1 cellular context compared by ENCODE assay signal in the genomic region with DNA sequence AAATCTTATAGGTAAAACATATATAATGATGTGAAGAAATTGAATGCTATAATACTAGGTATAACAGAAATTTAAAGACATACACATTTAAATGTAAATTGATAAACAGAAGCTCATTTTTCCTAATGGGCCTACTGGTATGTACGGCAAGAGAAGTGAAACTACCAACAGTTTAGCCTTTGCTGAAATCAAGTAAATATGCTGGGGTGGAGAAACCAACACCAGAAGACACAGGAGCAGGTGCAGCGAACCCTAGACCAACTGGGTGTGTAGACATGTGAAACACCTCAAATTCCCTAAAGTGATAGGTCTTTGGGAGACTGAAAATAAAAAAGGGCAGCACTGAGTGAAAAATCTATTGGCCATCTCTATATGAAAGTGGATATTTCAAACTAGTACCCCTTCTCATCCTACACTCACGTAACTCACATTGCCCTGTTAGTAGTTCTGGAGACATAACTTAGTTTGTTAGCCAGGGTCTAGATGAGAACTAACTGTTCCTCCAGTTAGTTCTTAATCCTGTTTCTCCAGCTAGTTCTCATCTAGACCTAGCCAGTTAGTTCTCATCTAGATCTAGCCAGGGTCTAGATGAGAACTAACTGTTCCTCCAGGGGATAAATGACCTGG.
TF ChIP-seq lines count a peak whose summit lies in the region.

No MANE protein-coding gene starts in this region.

TF ChIP-seq in GM23338, 12 proteins besides CTCF, POLR2A, EP300 and RAD21 (continued from another document):
- TF ChIP-seq, protein P1, sequence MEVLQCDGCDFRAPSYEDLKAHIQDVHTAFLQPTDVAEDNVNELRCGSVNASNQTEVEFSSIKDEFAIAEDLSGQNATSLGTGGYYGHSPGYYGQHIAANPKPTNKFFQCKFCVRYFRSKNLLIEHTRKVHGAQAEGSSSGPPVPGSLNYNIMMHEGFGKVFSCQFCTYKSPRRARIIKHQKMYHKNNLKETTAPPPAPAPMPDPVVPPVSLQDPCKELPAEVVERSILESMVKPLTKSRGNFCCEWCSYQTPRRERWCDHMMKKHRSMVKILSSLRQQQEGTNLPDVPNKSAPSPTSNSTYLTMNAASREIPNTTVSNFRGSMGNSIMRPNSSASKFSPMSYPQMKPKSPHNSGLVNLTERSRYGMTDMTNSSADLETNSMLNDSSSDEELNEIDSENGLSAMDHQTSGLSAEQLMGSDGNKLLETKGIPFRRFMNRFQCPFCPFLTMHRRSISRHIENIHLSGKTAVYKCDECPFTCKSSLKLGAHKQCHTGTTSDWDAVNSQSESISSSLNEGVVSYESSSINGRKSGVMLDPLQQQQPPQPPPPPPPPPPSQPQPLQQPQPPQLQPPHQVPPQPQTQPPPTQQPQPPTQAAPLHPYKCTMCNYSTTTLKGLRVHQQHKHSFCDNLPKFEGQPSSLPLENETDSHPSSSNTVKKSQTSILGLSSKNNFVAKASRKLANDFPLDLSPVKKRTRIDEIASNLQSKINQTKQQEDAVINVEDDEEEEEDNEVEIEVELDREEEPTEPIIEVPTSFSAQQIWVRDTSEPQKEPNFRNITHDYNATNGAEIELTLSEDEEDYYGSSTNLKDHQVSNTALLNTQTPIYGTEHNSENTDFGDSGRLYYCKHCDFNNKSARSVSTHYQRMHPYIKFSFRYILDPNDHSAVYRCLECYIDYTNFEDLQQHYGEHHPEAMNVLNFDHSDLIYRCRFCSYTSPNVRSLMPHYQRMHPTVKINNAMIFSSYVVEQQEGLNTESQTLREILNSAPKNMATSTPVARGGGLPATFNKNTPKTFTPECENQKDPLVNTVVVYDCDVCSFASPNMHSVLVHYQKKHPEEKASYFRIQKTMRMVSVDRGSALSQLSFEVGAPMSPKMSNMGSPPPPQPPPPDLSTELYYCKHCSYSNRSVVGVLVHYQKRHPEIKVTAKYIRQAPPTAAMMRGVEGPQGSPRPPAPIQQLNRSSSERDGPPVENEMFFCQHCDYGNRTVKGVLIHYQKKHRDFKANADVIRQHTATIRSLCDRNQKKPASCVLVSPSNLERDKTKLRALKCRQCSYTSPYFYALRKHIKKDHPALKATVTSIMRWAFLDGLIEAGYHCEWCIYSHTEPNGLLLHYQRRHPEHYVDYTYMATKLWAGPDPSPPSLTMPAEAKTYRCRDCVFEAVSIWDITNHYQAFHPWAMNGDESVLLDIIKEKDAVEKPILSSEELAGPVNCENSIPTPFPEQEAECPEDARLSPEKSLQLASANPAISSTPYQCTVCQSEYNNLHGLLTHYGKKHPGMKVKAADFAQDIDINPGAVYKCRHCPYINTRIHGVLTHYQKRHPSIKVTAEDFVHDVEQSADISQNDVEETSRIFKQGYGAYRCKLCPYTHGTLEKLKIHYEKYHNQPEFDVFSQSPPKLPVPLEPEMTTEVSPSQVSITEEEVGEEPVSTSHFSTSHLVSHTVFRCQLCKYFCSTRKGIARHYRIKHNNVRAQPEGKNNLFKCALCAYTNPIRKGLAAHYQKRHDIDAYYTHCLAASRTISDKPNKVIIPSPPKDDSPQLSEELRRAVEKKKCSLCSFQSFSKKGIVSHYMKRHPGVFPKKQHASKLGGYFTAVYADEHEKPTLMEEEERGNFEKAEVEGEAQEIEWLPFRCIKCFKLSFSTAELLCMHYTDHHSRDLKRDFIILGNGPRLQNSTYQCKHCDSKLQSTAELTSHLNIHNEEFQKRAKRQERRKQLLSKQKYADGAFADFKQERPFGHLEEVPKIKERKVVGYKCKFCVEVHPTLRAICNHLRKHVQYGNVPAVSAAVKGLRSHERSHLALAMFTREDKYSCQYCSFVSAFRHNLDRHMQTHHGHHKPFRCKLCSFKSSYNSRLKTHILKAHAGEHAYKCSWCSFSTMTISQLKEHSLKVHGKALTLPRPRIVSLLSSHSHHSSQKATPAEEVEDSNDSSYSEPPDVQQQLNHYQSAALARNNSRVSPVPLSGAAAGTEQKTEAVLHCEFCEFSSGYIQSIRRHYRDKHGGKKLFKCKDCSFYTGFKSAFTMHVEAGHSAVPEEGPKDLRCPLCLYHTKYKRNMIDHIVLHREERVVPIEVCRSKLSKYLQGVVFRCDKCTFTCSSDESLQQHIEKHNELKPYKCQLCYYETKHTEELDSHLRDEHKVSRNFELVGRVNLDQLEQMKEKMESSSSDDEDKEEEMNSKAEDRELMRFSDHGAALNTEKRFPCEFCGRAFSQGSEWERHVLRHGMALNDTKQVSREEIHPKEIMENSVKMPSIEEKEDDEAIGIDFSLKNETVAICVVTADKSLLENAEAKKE (CRISPR knock-in tag; IDR thresholded peaks at IDR 0.05) = no peak
- TF ChIP-seq STAT1 (IDR thresholded peaks at IDR 0.05; ENCODE audit: unreplicated experiment) (no peak), JUNB (IDR thresholded peaks at IDR 0.05; ENCODE audit: unreplicated experiment) (no peak), POLR2AphosphoS5 (IDR thresholded peaks at IDR 0.05; ENCODE audit: low read depth) (no peak), NANOG (IDR thresholded peaks at IDR 0.05; ENCODE audit: borderline replicate concordance) (no peak), EZH2phosphoT487 (IDR thresholded peaks at IDR 0.05; ENCODE audit: unreplicated experiment) (no peak), ZNF331 (CRISPR knock-in tag; IDR thresholded peaks at IDR 0.05; ENCODE audit: low read depth) (no peak), EZH2 (IDR thresholded peaks at IDR 0.05; ENCODE audit: low read depth, unreplicated experiment) (no peak)
- TF ChIP-seq, protein P2, sequence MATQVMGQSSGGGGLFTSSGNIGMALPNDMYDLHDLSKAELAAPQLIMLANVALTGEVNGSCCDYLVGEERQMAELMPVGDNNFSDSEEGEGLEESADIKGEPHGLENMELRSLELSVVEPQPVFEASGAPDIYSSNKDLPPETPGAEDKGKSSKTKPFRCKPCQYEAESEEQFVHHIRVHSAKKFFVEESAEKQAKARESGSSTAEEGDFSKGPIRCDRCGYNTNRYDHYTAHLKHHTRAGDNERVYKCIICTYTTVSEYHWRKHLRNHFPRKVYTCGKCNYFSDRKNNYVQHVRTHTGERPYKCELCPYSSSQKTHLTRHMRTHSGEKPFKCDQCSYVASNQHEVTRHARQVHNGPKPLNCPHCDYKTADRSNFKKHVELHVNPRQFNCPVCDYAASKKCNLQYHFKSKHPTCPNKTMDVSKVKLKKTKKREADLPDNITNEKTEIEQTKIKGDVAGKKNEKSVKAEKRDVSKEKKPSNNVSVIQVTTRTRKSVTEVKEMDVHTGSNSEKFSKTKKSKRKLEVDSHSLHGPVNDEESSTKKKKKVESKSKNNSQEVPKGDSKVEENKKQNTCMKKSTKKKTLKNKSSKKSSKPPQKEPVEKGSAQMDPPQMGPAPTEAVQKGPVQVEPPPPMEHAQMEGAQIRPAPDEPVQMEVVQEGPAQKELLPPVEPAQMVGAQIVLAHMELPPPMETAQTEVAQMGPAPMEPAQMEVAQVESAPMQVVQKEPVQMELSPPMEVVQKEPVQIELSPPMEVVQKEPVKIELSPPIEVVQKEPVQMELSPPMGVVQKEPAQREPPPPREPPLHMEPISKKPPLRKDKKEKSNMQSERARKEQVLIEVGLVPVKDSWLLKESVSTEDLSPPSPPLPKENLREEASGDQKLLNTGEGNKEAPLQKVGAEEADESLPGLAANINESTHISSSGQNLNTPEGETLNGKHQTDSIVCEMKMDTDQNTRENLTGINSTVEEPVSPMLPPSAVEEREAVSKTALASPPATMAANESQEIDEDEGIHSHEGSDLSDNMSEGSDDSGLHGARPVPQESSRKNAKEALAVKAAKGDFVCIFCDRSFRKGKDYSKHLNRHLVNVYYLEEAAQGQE (IDR thresholded peaks at IDR 0.05; ENCODE audit: unreplicated experiment) = no peak
- TF ChIP-seq, protein P3, sequence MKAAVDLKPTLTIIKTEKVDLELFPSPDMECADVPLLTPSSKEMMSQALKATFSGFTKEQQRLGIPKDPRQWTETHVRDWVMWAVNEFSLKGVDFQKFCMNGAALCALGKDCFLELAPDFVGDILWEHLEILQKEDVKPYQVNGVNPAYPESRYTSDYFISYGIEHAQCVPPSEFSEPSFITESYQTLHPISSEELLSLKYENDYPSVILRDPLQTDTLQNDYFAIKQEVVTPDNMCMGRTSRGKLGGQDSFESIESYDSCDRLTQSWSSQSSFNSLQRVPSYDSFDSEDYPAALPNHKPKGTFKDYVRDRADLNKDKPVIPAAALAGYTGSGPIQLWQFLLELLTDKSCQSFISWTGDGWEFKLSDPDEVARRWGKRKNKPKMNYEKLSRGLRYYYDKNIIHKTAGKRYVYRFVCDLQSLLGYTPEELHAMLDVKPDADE (IDR thresholded peaks at IDR 0.05) = no peak
TF ChIP-seq in GM23338: peak in this region for 0.
